Comparison of ENCODE assay signal across 9 cellular contexts in genomic region chr1:16151200-16151708, GRCh38. TPM values are rescaled to one million over a fixed set of nuclear protein-coding genes. Genes with fewer than 3 reads are reported as not detected.
DNase-seq lines count a peak whose midpoint lies in the region; ATAC-seq and TF ChIP-seq lines count a peak whose summit lies in the region.
"Had no signal": no experiment of that assay in that cellular context is flagged by ENCODE, and none has a peak within 500 bp of the region (broad histone marks: within the 10 kb centered on the region; RNA-seq: fewer than 3 reads in every experiment).

No MANE protein-coding gene starts in this region.

- TF ChIP-seq CTCF in mammary epithelial cell (conservative IDR thresholded peaks at IDR 0.05 in 1 of 2, IDR thresholded peaks at IDR 0.05 in 1 of 2; ENCODE audit: extremely low read depth in 1 of 2, insufficient read depth in 1 of 2, low read depth in 1 of 2, low read length in 2 of 2): peak in 1 of 2 donors; percentile 1
- TF ChIP-seq CTCF in neural progenitor cell (IDR thresholded peaks at IDR 0.05): no peak

- BruUV-seq in mammary epithelial cell (replicated peaks; lab: Mats Ljungman, UMichigan): no TSS peak

- ATAC-seq in HG03354 (IDR thresholded peaks at IDR 0.05; ENCODE audit: poor library complexity, severe bottlenecking, unreplicated experiment) (no peak), HG02759 (IDR thresholded peaks at IDR 0.05; ENCODE audit: unreplicated experiment) (no peak)
- no peak for ATAC-seq in naive thymus-derived CD8-positive, alpha-beta T cell

- peaks cover 51% of the 10 kb centered on the region for H3K4me1 Mint-ChIP-seq in neural progenitor cell
- peaks cover 4 to 40% (median 30%) of the 10 kb centered on the region in 4 donors for H3K4me1 Mint-ChIP-seq in naive thymus-derived CD8-positive, alpha-beta T cell

- H2AFZ ChIP-seq in mammary epithelial cell (ENCODE audit: low read depth, low read length): no peak overlapping the region
- H2AFZ ChIP-seq in neural progenitor cell (replicated peaks): no peak overlapping the region

- peak overlapping the region; percentile 15 for H3K27ac ChIP-seq in mammary epithelial cell (ENCODE audit: insufficient read depth, low read depth, low read length)
- H3K27ac ChIP-seq in neural progenitor cell: no peak overlapping the region

- peaks cover 45% of the 10 kb centered on the region for H3F3A ChIP-seq in neural progenitor cell (ENCODE audit: low read depth)

- dilution Hi-C loops in mammary epithelial cell (cut with HindIII; ENCODE audit: low sequenced_read_pairs): no loop called here

- peak overlapping the region; percentile 69 for H3K4me2 ChIP-seq in mammary epithelial cell (ENCODE audit: insufficient read depth, low read depth, low read length)
- peak overlapping the region; percentile 98 for H3K4me2 ChIP-seq in neural progenitor cell

- H3K9me3 Mint-ChIP-seq in neural progenitor cell: no peaks in the 10 kb centered on the region
- no peaks in the 10 kb centered on the region for H3K9me3 Mint-ChIP-seq in naive thymus-derived CD8-positive, alpha-beta T cell

- H3K4me3 Mint-ChIP-seq in neural progenitor cell: peak overlapping the region; percentile 27
- H3K4me3 Mint-ChIP-seq in naive thymus-derived CD8-positive, alpha-beta T cell: no peak overlapping the region

- 22% methylated on average over 5 of the region's 7 CpGs for WGBS in mammary epithelial cell (ENCODE audit: low coverage, missing lambda C conversion rate)

- peaks cover 8% of the 10 kb centered on the region for H3K27me3 Mint-ChIP-seq in neural progenitor cell (ENCODE audit: insufficient read depth, low read depth)
- H3K27me3 Mint-ChIP-seq in naive thymus-derived CD8-positive, alpha-beta T cell: peaks cover 1 to 24% (median 8%) of the 10 kb centered on the region in 5 donors

- H3K9me3 ChIP-seq in mammary epithelial cell (replicated peaks; ENCODE audit: insufficient read depth, low read length): no peaks in the 10 kb centered on the region
- no peaks in the 10 kb centered on the region for H3K9me3 ChIP-seq in neural progenitor cell (ENCODE audit: low read depth)

- H3K27me3 ChIP-seq in mammary epithelial cell (ENCODE audit: insufficient read depth, low read length): no peaks in the 10 kb centered on the region
- peaks cover 9% of the 10 kb centered on the region for H3K27me3 ChIP-seq in neural progenitor cell

- intact Hi-C loops in mammary epithelial cell (cut with micrococcal nuclease): no loop called here

- peak; percentile 48 for DNase-seq in EL
- DNase-seq in NCI-H2196 treated with DMSO at 0.1 percent for 48 hours (lab: John Stamatoyannopoulos, UW; ENCODE audit: unreplicated experiment): peak; percentile 65
- DNase-seq in mammary epithelial cell: no peak
- DNase-seq in neural progenitor cell (ENCODE audit: low spot score): peak; percentile 63
- no peak for DNase-seq in naive thymus-derived CD8-positive, alpha-beta T cell
- DNase-seq in activated effector memory CD4-positive, alpha-beta T cell treated with Interleukin-2 at 50 U/mL for 16 hours: no peak
- DNase-seq: head of caudate nucleus had no signal

- no peak overlapping the region for H3K27ac Mint-ChIP-seq in neural progenitor cell
- peak overlapping the region in 2 of 10 donors; percentile 25 to 77 for H3K27ac Mint-ChIP-seq in naive thymus-derived CD8-positive, alpha-beta T cell

- CTCF ChIA-PET in mammary epithelial cell (lab: Charles Lee; ENCODE audit: low non-redundant PET): no interaction called here

- H3K4me1 ChIP-seq in mammary epithelial cell (ENCODE audit: insufficient read depth, low read length): peaks cover 56% of the 10 kb centered on the region
- peaks cover 54% of the 10 kb centered on the region for H3K4me1 ChIP-seq in neural progenitor cell

- H4K20me1 ChIP-seq in mammary epithelial cell (ENCODE audit: insufficient read depth, low read length) (peaks cover 2% of the 10 kb centered on the region), neural progenitor cell (ENCODE audit: low read depth) (peaks cover 81% of the 10 kb centered on the region)

- H3K4me3 ChIP-seq in mammary epithelial cell (replicated peaks in 1 of 3; ENCODE audit: insufficient read depth in 1 of 3, low read depth in 2 of 3, low read length in 3 of 3) (peak overlapping the region; percentile 4 to 97 (median 8)), neural progenitor cell (no peak overlapping the region)

- peaks cover 18% of the 10 kb centered on the region for H3K36me3 Mint-ChIP-seq in neural progenitor cell
- H3K36me3 Mint-ChIP-seq in naive thymus-derived CD8-positive, alpha-beta T cell: no peaks in the 10 kb centered on the region

- H3K9ac ChIP-seq in mammary epithelial cell (ENCODE audit: insufficient read depth, low read length) (no peak overlapping the region), neural progenitor cell (peak overlapping the region; percentile 1)

- POLR2A ChIA-PET in naive thymus-derived CD8-positive, alpha-beta T cell (lab: Charles Lee): interaction anchor here (0.6 to 1.2 kb wide), 2 partner anchors 11 to 107 kb away, joined by 3 read pairs; no protein-coding TSS in a partner anchor

- peaks cover 42% of the 10 kb centered on the region for H3K36me3 ChIP-seq in mammary epithelial cell (ENCODE audit: insufficient read depth, low read length)
- peaks cover 4% of the 10 kb centered on the region for H3K36me3 ChIP-seq in neural progenitor cell

- in situ Hi-C loops in mammary epithelial cell (cut with MboI; ENCODE audit: low sequenced_read_pairs in 2 of 2): loop anchor here in 1 of 2 donors (5.0 kb wide), 1 partner anchor 36 kb away; no protein-coding TSS in a partner anchor

- H3K79me2 ChIP-seq in mammary epithelial cell (ENCODE audit: insufficient read depth, low read length) (peaks cover 100% of the 10 kb centered on the region), neural progenitor cell (ENCODE audit: low read depth) (peaks cover 86% of the 10 kb centered on the region)

RNA-seq across cellular contexts. Expression of gene EPHA2, which starts 4.6 kb away (rescaled TPM):
- total RNA-seq in mammary epithelial cell (100 to 1,000 TPM in 1 of 2 donors, 10 to 100 TPM in 1; 77.3 to 181 TPM), neural progenitor cell (ENCODE audit: low replicate concordance) (14.9 and 40.9 TPM in 2 replicates)
- 91.7 TPM for polyA plus RNA-seq in mammary epithelial cell
- polyA minus RNA-seq in mammary epithelial cell: 181 TPM
- total RNA-seq in naive thymus-derived CD8-positive, alpha-beta T cell: not detected
- polyA plus RNA-seq in naive thymus-derived CD8-positive, alpha-beta T cell: not detected

Comparison
In these comparisons a context has a peak if more than half of its experiments do, and no peak if none do; other contexts are left out.
1. DNase-seq: peak in EL (single experiment), NCI-H2196 treated with DMSO at 0.1 percent for 48 hours (single experiment) and neural progenitor cell (single experiment); none in mammary epithelial cell (single experiment), naive thymus-derived CD8-positive, alpha-beta T cell (0 of 10) and activated effector memory CD4-positive, alpha-beta T cell treated with Interleukin-2 at 50 U/mL for 16 hours (single experiment).
2. RNA of gene EPHA2, which starts 4.6 kb away (total RNA-seq): 77.3 to 181 TPM in mammary epithelial cell and 14.9 to 40.9 TPM in neural progenitor cell; not detected in naive thymus-derived CD8-positive, alpha-beta T cell; every median in the first group is over 10 times any median in the second.